ENCODE assay signal across 1 cellular context in genomic region chr2:63121055-63121834, GRCh38.
TF ChIP-seq lines count a peak whose summit lies in the region.

No MANE protein-coding gene starts in this region.

TF ChIP-seq in HCT116, 20 proteins besides CTCF, POLR2A, EP300 and RAD21 (continued from another document):
- TF ChIP-seq POLR2AphosphoS5 (IDR thresholded peaks at IDR 0.05; ENCODE audit: low read depth, low read length): no peak
- no peak for TF ChIP-seq ELF1 (IDR thresholded peaks at IDR 0.05; ENCODE audit: borderline replicate concordance, low read depth)
- TF ChIP-seq, protein P1, sequence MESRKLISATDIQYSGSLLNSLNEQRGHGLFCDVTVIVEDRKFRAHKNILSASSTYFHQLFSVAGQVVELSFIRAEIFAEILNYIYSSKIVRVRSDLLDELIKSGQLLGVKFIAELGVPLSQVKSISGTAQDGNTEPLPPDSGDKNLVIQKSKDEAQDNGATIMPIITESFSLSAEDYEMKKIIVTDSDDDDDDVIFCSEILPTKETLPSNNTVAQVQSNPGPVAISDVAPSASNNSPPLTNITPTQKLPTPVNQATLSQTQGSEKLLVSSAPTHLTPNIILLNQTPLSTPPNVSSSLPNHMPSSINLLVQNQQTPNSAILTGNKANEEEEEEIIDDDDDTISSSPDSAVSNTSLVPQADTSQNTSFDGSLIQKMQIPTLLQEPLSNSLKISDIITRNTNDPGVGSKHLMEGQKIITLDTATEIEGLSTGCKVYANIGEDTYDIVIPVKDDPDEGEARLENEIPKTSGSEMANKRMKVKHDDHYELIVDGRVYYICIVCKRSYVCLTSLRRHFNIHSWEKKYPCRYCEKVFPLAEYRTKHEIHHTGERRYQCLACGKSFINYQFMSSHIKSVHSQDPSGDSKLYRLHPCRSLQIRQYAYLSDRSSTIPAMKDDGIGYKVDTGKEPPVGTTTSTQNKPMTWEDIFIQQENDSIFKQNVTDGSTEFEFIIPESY (IDR thresholded peaks at IDR 0.05; ENCODE audit: extremely low read depth, insufficient replicate concordance, low read length): no peak
- no peak for TF ChIP-seq EZH2phosphoT487 (IDR thresholded peaks at IDR 0.05; ENCODE audit: borderline replicate concordance)
- TF ChIP-seq, protein P2, sequence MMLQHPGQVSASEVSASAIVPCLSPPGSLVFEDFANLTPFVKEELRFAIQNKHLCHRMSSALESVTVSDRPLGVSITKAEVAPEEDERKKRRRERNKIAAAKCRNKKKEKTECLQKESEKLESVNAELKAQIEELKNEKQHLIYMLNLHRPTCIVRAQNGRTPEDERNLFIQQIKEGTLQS (IDR thresholded peaks at IDR 0.05): no peak
- no peak for TF ChIP-seq JUND (IDR thresholded peaks at IDR 0.05)
- TF ChIP-seq SIN3A (IDR thresholded peaks at IDR 0.05; ENCODE audit: low read depth): no peak
TF ChIP-seq in HCT116: peak in this region for 0.
